ENCODE assay signal across 14 cellular contexts in genomic region chr19:2872175-2872574, GRCh38. TPM values are rescaled to one million over a fixed set of nuclear protein-coding genes. Genes with fewer than 3 reads are reported as not detected.
DNase-seq lines count a peak whose midpoint lies in the region; ATAC-seq and TF ChIP-seq lines count a peak whose summit lies in the region.
"Not testable (repeated sequence)": the region's sequence is repeated elsewhere in the genome, so short reads cannot be mapped to it uniquely, and the experiment has no call there.
"Had no signal": no experiment of that assay in that cellular context is flagged by ENCODE, and none has a peak within 500 bp of the region (broad histone marks: within the 10 kb centered on the region; RNA-seq: fewer than 3 reads in every experiment).

No MANE protein-coding gene starts in this region.

- H3K4me1 ChIP-seq in CD8-positive, alpha-beta T cell (ENCODE audit: insufficient read depth, low read length); Peyer's patch; heart right ventricle; parathyroid adenoma; tibial nerve: not testable (repeated sequence)

- CTCF ChIA-PET in CD8-positive, alpha-beta T cell (lab: Charles Lee): interaction anchor here (0.7 to 2.8 kb wide), 4 partner anchors 14 to 224 kb away, joined by 3 to 15 read pairs (median 4); partner anchors contain the start of gene SGTA
- CTCF ChIA-PET in activated CD8-positive, alpha-beta T cell treated with anti-CD3 and anti-CD28 coated beads for 36 hours (lab: Charles Lee): interaction anchor here (0.7 to 4.2 kb wide), 8 partner anchors 13 to 224 kb away, joined by 3 to 21 read pairs (median 4); partner anchors contain the start of genes SGTA, ZNF554 and ZNF555

- ATAC-seq in CD8-positive, alpha-beta T cell; activated CD8-positive, alpha-beta T cell treated with anti-CD3 and anti-CD28 coated beads for 36 hours; heart right ventricle: not testable (repeated sequence)

- H3K4me2 ChIP-seq in parathyroid adenoma (ENCODE audit: low read length): not testable (repeated sequence)

- not testable (repeated sequence) for H3K4me3 Mint-ChIP-seq in CD8-positive, alpha-beta T cell; HFFc6; activated CD8-positive, alpha-beta T cell treated with anti-CD3 and anti-CD28 coated beads for 36 hours

- peak; percentile 57 for TF ChIP-seq CTCF in CD8-positive, alpha-beta T cell (IDR thresholded peaks at IDR 0.05)
- peak; percentile 47 for TF ChIP-seq CTCF in HFFc6 (IDR thresholded peaks at IDR 0.05)
- TF ChIP-seq CTCF in Peyer's patch (IDR thresholded peaks at IDR 0.05): peak in 5 of 6 experiments; percentile 13 to 45 (median 31)
- peak; percentile 52 for TF ChIP-seq CTCF in activated CD8-positive, alpha-beta T cell treated with anti-CD3 and anti-CD28 coated beads for 36 hours (IDR thresholded peaks at IDR 0.05)
- peak in 8 of 9 donors; percentile 8 to 50 (median 32) for TF ChIP-seq CTCF in heart right ventricle (IDR thresholded peaks at IDR 0.05)
- TF ChIP-seq CTCF in parathyroid adenoma (IDR thresholded peaks at IDR 0.05): peak; percentile 10
- peak in 3 of 5 experiments; percentile 6 to 35 (median 8) for TF ChIP-seq CTCF in tibial nerve (IDR thresholded peaks at IDR 0.05)

- H3K9ac ChIP-seq in parathyroid adenoma: not testable (repeated sequence)

- not testable (repeated sequence) for H3K79me2 ChIP-seq in parathyroid adenoma

- H3K27ac Mint-ChIP-seq in CD8-positive, alpha-beta T cell; HFFc6; activated CD8-positive, alpha-beta T cell treated with anti-CD3 and anti-CD28 coated beads for 36 hours: not testable (repeated sequence)

- not testable (repeated sequence) for H3K36me3 Mint-ChIP-seq in CD8-positive, alpha-beta T cell; HFFc6 (ENCODE audit: low read depth); activated CD8-positive, alpha-beta T cell treated with anti-CD3 and anti-CD28 coated beads for 36 hours (ENCODE audit: low read depth)

- not testable (repeated sequence) for TF ChIP-seq EP300 in tibial nerve (IDR thresholded peaks at IDR 0.05)

- not testable (repeated sequence) for H3K27ac ChIP-seq in CD8-positive, alpha-beta T cell (ENCODE audit: low read depth, low read length); Peyer's patch; heart right ventricle; parathyroid adenoma; tibial nerve

- not testable (repeated sequence) for TF ChIP-seq POLR2A in Peyer's patch (IDR thresholded peaks at IDR 0.05); tibial nerve (IDR thresholded peaks at IDR 0.05)

- not testable (repeated sequence) for H3K4me1 Mint-ChIP-seq in CD8-positive, alpha-beta T cell (ENCODE audit: low read depth); HFFc6 (ENCODE audit: low read depth); activated CD8-positive, alpha-beta T cell treated with anti-CD3 and anti-CD28 coated beads for 36 hours (ENCODE audit: low read depth)

- not testable (repeated sequence) for H3K27me3 Mint-ChIP-seq in CD8-positive, alpha-beta T cell (ENCODE audit: low read depth); HFFc6 (ENCODE audit: insufficient read depth); activated CD8-positive, alpha-beta T cell treated with anti-CD3 and anti-CD28 coated beads for 36 hours

- H3K9me3 ChIP-seq in CD8-positive, alpha-beta T cell (ENCODE audit: low read length); parathyroid adenoma (ENCODE audit: control insufficient read depth, low read length): not testable (repeated sequence)
- H3K9me3 ChIP-seq in Peyer's patch (peaks cover 0 to 11% (median 2%) of the 10 kb centered on the region in 4 donors), heart right ventricle (peaks cover 0 to 30% (median 13%) of the 10 kb centered on the region in 11 donors), tibial nerve (peaks cover 0 to 18% (median under 1%) of the 10 kb centered on the region in 4 donors)

- H3K36me3 ChIP-seq in CD8-positive, alpha-beta T cell (ENCODE audit: insufficient read depth, low read length); Peyer's patch; heart right ventricle; parathyroid adenoma (ENCODE audit: control insufficient read depth, insufficient read depth, low read length); tibial nerve: not testable (repeated sequence)

- intact Hi-C loops in CD8-positive, alpha-beta T cell (cut with DNase I, micrococcal nuclease): loop anchor here in 1 of 2 experiments (1.0 kb wide), 2 partner anchors 53 to 224 kb away; partner anchors contain the start of gene ZNF554
- intact Hi-C loops in activated CD8-positive, alpha-beta T cell treated with anti-CD3 and anti-CD28 coated beads for 36 hours (cut with micrococcal nuclease): loop anchor here (5.0 kb wide), 1 partner anchor 225 kb away; no protein-coding TSS in a partner anchor
- intact Hi-C loops in heart right ventricle (cut with DNase I): loop anchor here in 7 of 10 donors (5.0 to 10.0 kb wide), 2 partner anchors 225 to 227 kb away; no protein-coding TSS in a partner anchor

- H3K9me3 Mint-ChIP-seq in CD8-positive, alpha-beta T cell; activated CD8-positive, alpha-beta T cell treated with anti-CD3 and anti-CD28 coated beads for 36 hours: not testable (repeated sequence)
- H3K9me3 Mint-ChIP-seq in HFFc6: peaks cover 15% of the 10 kb centered on the region

- peak in 5 of 7 experiments; percentile 3 to 52 (median 23) for DNase-seq in CD8-positive, alpha-beta T cell
- DNase-seq in HFFc6; Peyer's patch; heart right ventricle; tibial nerve (ENCODE audit: low spot score in 2 of 2): not testable (repeated sequence)
- DNase-seq in activated CD8-positive, alpha-beta T cell treated with anti-CD3 and anti-CD28 coated beads for 36 hours: peak; percentile 42
- DNase-seq in cerebellar cortex (ENCODE audit: low spot score): peak; percentile 20

- 14 to 24% methylated on average over 2 to 10 of the region's 11 CpGs for WGBS in heart right ventricle, 2 donors
- 20% methylated on average over 11 of the region's 11 CpGs for WGBS in tibial nerve, 2 donors

- not testable (repeated sequence) for H3K4me3 ChIP-seq in CD8-positive, alpha-beta T cell (ENCODE audit: low read depth, low read length); Peyer's patch; heart right ventricle; parathyroid adenoma (ENCODE audit: low read depth, low read length); tibial nerve

- not testable (repeated sequence) for H2AFZ ChIP-seq in parathyroid adenoma

- not testable (repeated sequence) for H3K27me3 ChIP-seq in CD8-positive, alpha-beta T cell (ENCODE audit: insufficient read depth, low read length); Peyer's patch; heart right ventricle; parathyroid adenoma (ENCODE audit: control insufficient read depth, insufficient read depth, low read length); tibial nerve

- POLR2A ChIA-PET in CD8-positive, alpha-beta T cell (lab: Charles Lee); activated CD8-positive, alpha-beta T cell treated with anti-CD3 and anti-CD28 coated beads for 36 hours (lab: Charles Lee): not testable (repeated sequence)

RNA-seq across cellular contexts. Expression of gene ZNF556, which starts 5.0 kb away (rescaled TPM):
- total RNA-seq in CD8-positive, alpha-beta T cell: not detected
- total RNA-seq in HFFc6 (2021; fragmentation: NEBNext Ultra II Directional; extraction: Animal tissue kit (Norgen Biotek cat#: 25700)): not detected
- total RNA-seq in Peyer's patch (not detected), heart right ventricle (under 1 TPM in 2 of 10 donors, not detected in 8; 0.03 to 0.04 TPM), tibial nerve (1 to 10 TPM in 1 of 4 donors, under 1 TPM in 3; under 0.01 to 1.3 (median 0.59) TPM)
- total RNA-seq in activated CD8-positive, alpha-beta T cell treated with anti-CD3 and anti-CD28 coated beads for 36 hours: not detected
- polyA plus RNA-seq in heart right ventricle: under 1 TPM in 1 of 2 donors, not detected in 1; 0.01 TPM
- total RNA-seq: H1, left cardiac atrium, mononuclear cell, Right ventricle myocardium inferior, T-cell, transverse colon had no signal
- polyA plus RNA-seq: H1 had no signal

RNA-seq across cellular contexts. Expression of gene ZNF57, which starts 28.6 kb away (rescaled TPM):
- total RNA-seq in CD8-positive, alpha-beta T cell: 1 to 10 TPM in 1 of 2 experiments, under 1 TPM in 1; 0.72 to 1.5 TPM
- total RNA-seq in HFFc6 (2021; fragmentation: NEBNext Ultra II Directional; extraction: Animal tissue kit (Norgen Biotek cat#: 25700)): 1 to 10 TPM; 1.7 to 2.4 (median 1.8) TPM
- 10 to 100 TPM in 3 of 4 donors, 1 to 10 TPM in 1; 2.5 to 24.1 (median 19.3) TPM for total RNA-seq in Peyer's patch
- 1 to 10 TPM; 5.0 to 5.1 TPM for total RNA-seq in activated CD8-positive, alpha-beta T cell treated with anti-CD3 and anti-CD28 coated beads for 36 hours
- total RNA-seq in heart right ventricle: 1 to 10 TPM; 1.0 to 5.5 (median 3.0) TPM
- polyA plus RNA-seq in heart right ventricle: 1 to 10 TPM; 2.8 to 3.2 TPM
- 1 to 10 TPM; 2.7 to 4.2 (median 3.2) TPM for total RNA-seq in tibial nerve

RNA-seq across cellular contexts. Expression of gene ZNF555, which starts 30.9 kb away (rescaled TPM):
- total RNA-seq in CD8-positive, alpha-beta T cell: 1 to 10 TPM; 2.6 to 2.8 TPM
- total RNA-seq in HFFc6 (2021; fragmentation: NEBNext Ultra II Directional; extraction: Animal tissue kit (Norgen Biotek cat#: 25700)): 1 to 10 TPM; 3.7 to 5.6 (median 3.8) TPM
- total RNA-seq in Peyer's patch: 1 to 10 TPM; 4.4 to 5.8 (median 4.4) TPM
- total RNA-seq in activated CD8-positive, alpha-beta T cell treated with anti-CD3 and anti-CD28 coated beads for 36 hours: 1 to 10 TPM; 1.5 to 2.1 TPM
- total RNA-seq in heart right ventricle: 10 to 100 TPM in 2 of 10 donors, 1 to 10 TPM in 8; 4.9 to 11.3 (median 8.5) TPM
- polyA plus RNA-seq in heart right ventricle: 1 to 10 TPM; 2.6 to 2.9 TPM
- 10 to 100 TPM in 1 of 4 donors, 1 to 10 TPM in 3; 5.7 to 11.4 (median 6.6) TPM for total RNA-seq in tibial nerve

RNA-seq across cellular contexts. Expression of gene ZNF554, which starts 52.5 kb away (rescaled TPM):
- 1 to 10 TPM; 2.6 to 2.7 TPM for total RNA-seq in CD8-positive, alpha-beta T cell
- 1 to 10 TPM; 1.6 to 2.4 (median 2.2) TPM for total RNA-seq in HFFc6 (2021; fragmentation: NEBNext Ultra II Directional; extraction: Animal tissue kit (Norgen Biotek cat#: 25700))
- total RNA-seq in Peyer's patch: 10 to 100 TPM in 1 of 4 donors, 1 to 10 TPM in 3; 2.5 to 15.4 (median 6.7) TPM
- total RNA-seq in activated CD8-positive, alpha-beta T cell treated with anti-CD3 and anti-CD28 coated beads for 36 hours: 1 to 10 TPM in 1 of 2 experiments, under 1 TPM in 1; 0.83 to 1.5 TPM
- 1 to 10 TPM; 3.1 to 5.6 (median 4.7) TPM for total RNA-seq in heart right ventricle
- polyA plus RNA-seq in heart right ventricle: 1 to 10 TPM in 1 of 2 donors, under 1 TPM in 1; 0.94 to 6.7 TPM
- total RNA-seq in tibial nerve: 1 to 10 TPM; 4.4 to 9.0 (median 6.7) TPM
